In genomic region chr2:201257941-201258665, GRCh38 we compare ENCODE assay signal across 8 cellular contexts. TPM values are rescaled to one million over a fixed set of nuclear protein-coding genes. Genes with fewer than 3 reads are reported as not detected.
DNase-seq lines count a peak whose midpoint lies in the region; ATAC-seq, FAIRE-seq and TF ChIP-seq lines count a peak whose summit lies in the region.

No MANE protein-coding gene starts in this region.

- peak; percentile 40 for FAIRE-seq in HepG2 (lab: Jason Lieb, UNC)

- peak overlapping the region; percentile 99 for H3K4me2 ChIP-seq in HepG2 (ENCODE audit: low read depth, low read length)

- H2AFZ ChIP-seq in HepG2 (ENCODE audit: low read length), result peak overlapping the region; percentile 85

- no peaks in the 10 kb centered on the region for H4K20me1 ChIP-seq in HepG2 (ENCODE audit: insufficient read depth, low read length)

- peaks cover 38% of the 10 kb centered on the region for H3K4me1 Mint-ChIP-seq in chondrocyte (ENCODE audit: low read depth)

- CTCF ChIA-PET in HepG2 (lab: Yijun Ruan, JAX; ENCODE audit: low intra/inter-chr PET ratio, low total read pairs), result no interaction called here

- TF ChIP-seq CTCF in GM06990 (IDR thresholded peaks at IDR 0.05; ENCODE audit: insufficient read depth, low read length, poor library complexity, severe bottlenecking), result peak; percentile 21
- TF ChIP-seq CTCF in NB4 (IDR thresholded peaks at IDR 0.05; ENCODE audit: low read depth, low read length), result no peak
- no peak for TF ChIP-seq CTCF in chondrocyte (IDR thresholded peaks at IDR 0.05)
- TF ChIP-seq CTCF in HepG2 (CRISPR knock-in tag; IDR thresholded peaks at IDR 0.05), result no peak; the same call in 1 of the 2 replicates

- H3K4me3 ChIP-seq in GM06990 (replicated peaks; ENCODE audit: low read depth, low read length) (peak overlapping the region; percentile 59), NB4 (ENCODE audit: low read depth, low read length) (peak overlapping the region; percentile 73), HepG2 (replicated peaks in 1 of 3; ENCODE audit: insufficient read depth in 1 of 3, low read depth in 2 of 3, low read length in 3 of 3) (peak overlapping the region; percentile 52 to 84 (median 70))

- ATAC-seq in HG02588 (IDR thresholded peaks at IDR 0.05; ENCODE audit: unreplicated experiment), result peak; percentile 73
- peak; percentile 74 for ATAC-seq in HepG2

- TF ChIP-seq EP300 in HepG2 (IDR thresholded peaks at IDR 0.05; ENCODE audit: low read depth in 2 of 2, low read length in 2 of 2) (no peak; a peak in 1 of 4 replicates), HepG2 (CRISPR knock-in tag; IDR thresholded peaks at IDR 0.05; ENCODE audit: borderline replicate concordance) (no peak; the same call in 1 of the 2 replicates)

- 5% methylated on average over 11 of the region's 11 CpGs for WGBS in HepG2 (ENCODE audit: low lambda C conversion rate)

- POLR2A ChIA-PET in HepG2 (lab: Yijun Ruan, JAX), result interaction anchor here (1.5 to 1.7 kb wide), 2 partner anchors 25 to 26 kb away, joined by 5 to 6 read pairs; no protein-coding TSS in a partner anchor

- peaks cover 36% of the 10 kb centered on the region for H3K79me2 ChIP-seq in HepG2 (ENCODE audit: insufficient read depth, low read length)

- H3K36me3 ChIP-seq in GM06990 (ENCODE audit: control insufficient read depth, insufficient read depth, low read length), result no peaks in the 10 kb centered on the region
- no peaks in the 10 kb centered on the region for H3K36me3 ChIP-seq in HepG2 (replicated peaks in 1 of 2; ENCODE audit: control insufficient read depth in 1 of 2, insufficient read depth in 2 of 2, low read length in 2 of 2)

- no peaks in the 10 kb centered on the region for H3K27me3 Mint-ChIP-seq in chondrocyte (ENCODE audit: low read depth)

- TF ChIP-seq POLR2A in NB4 (IDR thresholded peaks at IDR 0.05; ENCODE audit: extremely low read depth, insufficient read length), result peak; percentile 33
- peak; percentile 48 to 55; a peak in 3 of 4 replicates for TF ChIP-seq POLR2A in HepG2 (IDR thresholded peaks at IDR 0.05; ENCODE audit: insufficient read depth in 1 of 2, low read depth in 2 of 2, low read length in 2 of 2)

- peak overlapping the region; percentile 87 for H3K9ac ChIP-seq in HepG2 (ENCODE audit: insufficient read depth, low read depth, low read length)

- H3K27me3 ChIP-seq in GM06990 (replicated peaks; ENCODE audit: control insufficient read depth, insufficient read depth, low read length) (no peaks in the 10 kb centered on the region), HepG2 (ENCODE audit: control insufficient read depth in 1 of 2, insufficient read depth in 2 of 2, low read length in 2 of 2) (no peaks in the 10 kb centered on the region)

- in situ Hi-C loops in HepG2 (cut with HindIII; ENCODE audit: extremely low pct_ligation_motif_present, low pct_unique_long_range_greater_than_20kb), result no loop called here

- intact Hi-C loops in HepG2 (cut with micrococcal nuclease; ENCODE audit: unreplicated experiment), result no loop called here

- peak overlapping the region; percentile 86 for H3K27ac ChIP-seq in HepG2 (ENCODE audit: extremely low read length, insufficient read depth, low read length)

- H3K9me3 Mint-ChIP-seq in chondrocyte (ENCODE audit: low read depth), result no peaks in the 10 kb centered on the region

- peaks cover 56% of the 10 kb centered on the region for H3K4me1 ChIP-seq in HepG2 (ENCODE audit: insufficient read depth, low read length)

- H3K36me3 Mint-ChIP-seq in chondrocyte (ENCODE audit: low read depth), result no peaks in the 10 kb centered on the region

- DNase-seq in GM06990 (ENCODE audit: extremely low read depth, insufficient read length) (peak; percentile 84), NB4 (ENCODE audit: low read depth) (peak; percentile 95), chondrocyte (ENCODE audit: low spot score) (no peak), HepG2 (ENCODE audit: low spot score) (peak; percentile 55), NCI-H2171 (lab: John Stamatoyannopoulos, UW) (no peak)
- peak; percentile 79 for DNase-seq in activated CD4-positive, CD25-positive, alpha-beta regulatory T cell treated with anti-CD3 and anti-CD28 coated beads, Interleukin-2, amount 50 U/mL, for 72 hours
- DNase-seq in stimulated activated CD4-positive, alpha-beta T cell treated with anti-CD3 and anti-CD28 coated beads, Interleukin-4, amount 100 ng/mL, for 48 hours (ENCODE audit: low read depth in 2 of 2), result peak; percentile 81 to 87

- peak overlapping the region; percentile 84 for H3K4me3 Mint-ChIP-seq in chondrocyte (ENCODE audit: unreplicated experiment)

- TSS peak; percentile 77 for BruUV-seq in HepG2 (replicated peaks; lab: Mats Ljungman, UMichigan)

- TF ChIP-seq RAD21 in HepG2 (CRISPR knock-in tag; IDR thresholded peaks at IDR 0.05), result no peak

- H3K9me3 ChIP-seq in HepG2 (ENCODE audit: low read length), result no peaks in the 10 kb centered on the region

- peak overlapping the region; percentile 98 for H3K27ac Mint-ChIP-seq in chondrocyte (ENCODE audit: unreplicated experiment)

TF ChIP-seq in HepG2, 621 proteins besides CTCF, POLR2A, EP300 and RAD21 (continues in another document):
- no peak for TF ChIP-seq ATRX (CRISPR knock-in tag; IDR thresholded peaks at IDR 0.05; ENCODE audit: borderline replicate concordance)
- 0 out of 2 replicates have a peak, but pooled peaks have one; percentile 55 for TF ChIP-seq BRD4 (CRISPR knock-in tag; IDR thresholded peaks at IDR 0.05)
- no peak for TF ChIP-seq ZNF883 (CRISPR knock-in tag; IDR thresholded peaks at IDR 0.05; ENCODE audit: not compliant biosample characterization)

RNA-seq across cellular contexts. Expression of gene CASP8, which starts 2.2 kb away (rescaled TPM):
- total RNA-seq in chondrocyte, result 3.0 to 7.6 TPM (median 4.0 TPM) in 3 replicates
- total RNA-seq in HepG2 (2016; rRNA removed; fragmentation: Illumina TruSeq; extraction: Trizol), result 52.8 and 60.9 TPM in 2 replicates
- total RNA-seq in HepG2 (2016; cell fraction: cytosol; rRNA removed; fragmentation: Illumina TruSeq; extraction: Trizol; ENCODE audit: low read depth), result 4.5 and 4.7 TPM in 2 replicates
- total RNA-seq in HepG2 (2016; cell fraction: insoluble cytoplasmic fraction; rRNA removed; fragmentation: Illumina TruSeq; extraction: Trizol), result 53.5 and 59.7 TPM in 2 replicates
- total RNA-seq in HepG2 (2016; cell fraction: membrane; rRNA removed; fragmentation: Illumina TruSeq; extraction: Trizol), result 8.5 and 10.6 TPM in 2 replicates
- total RNA-seq in HepG2 (2016; cell fraction: nucleus; rRNA removed; fragmentation: Illumina TruSeq; extraction: Trizol), result 51.8 and 63.9 TPM in 2 replicates
- 25.0 and 28.0 TPM in 2 replicates for polyA plus RNA-seq in HepG2 (2011; rRNA removed)
- polyA plus RNA-seq in HepG2 (2011; cell fraction: cytosol; rRNA removed), result 10.5 and 15.9 TPM in 2 replicates
- 57.5 and 66.0 TPM in 2 replicates for polyA plus RNA-seq in HepG2 (2011; cell fraction: nucleus; rRNA removed)
- polyA plus RNA-seq in HepG2 (2012), result 20.2 and 27.3 TPM in 2 replicates
- polyA plus RNA-seq in HepG2 (2016; cell fraction: cytosol; fragmentation: Illumina TruSeq; extraction: Trizol; ENCODE audit: low read depth), result 1.3 and 1.7 TPM in 2 replicates
- polyA plus RNA-seq in HepG2 (2016; cell fraction: insoluble cytoplasmic fraction; fragmentation: Illumina TruSeq; extraction: Trizol; ENCODE audit: low read depth), result 45.6 and 48.1 TPM in 2 replicates
- polyA plus RNA-seq in HepG2 (2016; cell fraction: membrane; fragmentation: Illumina TruSeq; extraction: Trizol; ENCODE audit: low read depth), result 4.1 and 5.4 TPM in 2 replicates
- 61.4 and 62.4 TPM in 2 replicates for polyA plus RNA-seq in HepG2 (2016; cell fraction: nucleus; fragmentation: Illumina TruSeq; extraction: Trizol; ENCODE audit: insufficient read depth, low read depth)
- 16.2 and 17.9 TPM in 2 replicates for polyA minus RNA-seq in HepG2 (2011; rRNA and poly(A)+ RNA removed; ENCODE audit: low replicate concordance)
- polyA minus RNA-seq in HepG2 (2011; cell fraction: cytosol; rRNA and poly(A)+ RNA removed), result 16.5 and 18.2 TPM in 2 replicates
- polyA minus RNA-seq in HepG2 (2011; cell fraction: nucleus; rRNA and poly(A)+ RNA removed), result 43.9 and 54.2 TPM in 2 replicates

Comparison
In these comparisons a context has a peak if more than half of its experiments do, and no peak if none do; other contexts are left out.
1. DNase-seq: peak in GM06990 (single experiment), NB4 (single experiment), activated CD4-positive, CD25-positive, alpha-beta regulatory T cell treated with anti-CD3 and anti-CD28 coated beads, Interleukin-2, amount 50 U/mL, for 72 hours (single experiment), HepG2 (single experiment) and stimulated activated CD4-positive, alpha-beta T cell treated with anti-CD3 and anti-CD28 coated beads, Interleukin-4, amount 100 ng/mL, for 48 hours (2 of 2); none in chondrocyte (single experiment) and NCI-H2171 (single experiment).
2. Peak in every context shown above with its lines, with median percentiles within 50 percentile points of each other: H3K4me3 ChIP-seq.